In the genomic region with DNA sequence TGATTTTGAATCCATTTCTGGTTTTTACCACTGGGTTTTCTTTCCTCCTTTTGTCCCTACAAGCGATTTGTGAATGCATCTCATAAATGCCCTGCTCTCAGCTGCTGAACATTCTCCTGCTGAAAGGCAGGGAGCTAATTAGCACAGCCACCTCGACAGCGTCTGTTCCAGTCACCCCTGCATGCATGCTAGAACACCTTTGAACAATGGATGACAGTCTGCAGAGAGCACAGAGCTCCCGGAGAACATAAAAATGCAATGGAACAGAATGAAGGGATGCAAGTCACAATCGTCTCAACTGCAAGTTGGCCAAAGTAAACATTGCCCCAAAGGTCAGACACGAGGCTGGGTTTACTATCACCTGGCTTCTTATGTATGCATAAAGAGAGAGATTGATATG, we compare ENCODE assay signal across 15 cellular contexts.
"Had no signal": no experiment of that assay in that cellular context is flagged by ENCODE, and none has a peak within 500 bp of the region (broad histone marks: within the 10 kb centered on the region; RNA-seq: fewer than 3 reads in every experiment).

No MANE protein-coding gene starts in this region.

- H3K27ac ChIP-seq: ascending aorta, esophagus muscularis mucosa, pancreas had no signal

- H3K36me3 ChIP-seq: ascending aorta, esophagus muscularis mucosa, pancreas had no signal

- ATAC-seq: activated T-cell treated with anti-CD3 and anti-CD28 coated beads, Interleukin-2, amount 50 U/mL, for 72 hours; left lobe of liver; pancreas had no signal

- H3K27me3 ChIP-seq: ascending aorta, esophagus muscularis mucosa, pancreas had no signal

- H3K4me3 ChIP-seq: ascending aorta, esophagus muscularis mucosa, pancreas had no signal

- H3K36me3 Mint-ChIP-seq: activated CD4-positive, alpha-beta memory T cell treated with anti-CD3 and anti-CD28 coated beads for 36 hours; activated naive CD8-positive, alpha-beta T cell treated with anti-CD3 and anti-CD28 coated beads, Interleukin-2, amount 10 ng/mL, durations not matched to agents 7 days and 5 days; memory B cell had no signal

- H3K27ac Mint-ChIP-seq: activated CD4-positive, alpha-beta memory T cell treated with anti-CD3 and anti-CD28 coated beads for 36 hours; activated naive CD8-positive, alpha-beta T cell treated with anti-CD3 and anti-CD28 coated beads, Interleukin-2, amount 10 ng/mL, durations not matched to agents 7 days and 5 days; activated T-cell treated with anti-CD3 and anti-CD28 coated beads, Interleukin-2, amount 50 U/mL, for 72 hours; memory B cell; nephron had no signal

- DNase-seq: activated CD4-positive, alpha-beta memory T cell treated with anti-CD3 and anti-CD28 coated beads for 36 hours; activated gamma-delta T cell treated with Interleukin-2 at 50 U/mL for 16 hours; activated naive CD8-positive, alpha-beta T cell treated with anti-CD3 and anti-CD28 coated beads, Interleukin-2, amount 10 ng/mL, durations not matched to agents 7 days and 5 days; activated T-cell treated with anti-CD3 and anti-CD28 coated beads, Interleukin-2, amount 50 U/mL, for 72 hours; glutamatergic neuron; pancreas; stimulated activated CD4-positive, alpha-beta T cell treated with anti-CD3 and anti-CD28 coated beads, Interleukin-12 subunit alpha, Interleukin-12 subunit beta, amount 100 ng/mL, for 4 hours; stimulated activated naive CD4-positive, alpha-beta T cell treated with Interleukin-2 at 50 U/mL for 16 hours; T-helper 9 cell; trophoblast cell had no signal

- H3K4me3 Mint-ChIP-seq: activated CD4-positive, alpha-beta memory T cell treated with anti-CD3 and anti-CD28 coated beads for 36 hours; activated naive CD8-positive, alpha-beta T cell treated with anti-CD3 and anti-CD28 coated beads, Interleukin-2, amount 10 ng/mL, durations not matched to agents 7 days and 5 days; activated T-cell treated with anti-CD3 and anti-CD28 coated beads, Interleukin-2, amount 50 U/mL, for 72 hours; memory B cell; nephron had no signal

- H3K9me3 ChIP-seq: ascending aorta, esophagus muscularis mucosa, pancreas had no signal

- H3K27me3 Mint-ChIP-seq: activated naive CD8-positive, alpha-beta T cell treated with anti-CD3 and anti-CD28 coated beads, Interleukin-2, amount 10 ng/mL, durations not matched to agents 7 days and 5 days had no signal

- H3K4me1 Mint-ChIP-seq: activated naive CD8-positive, alpha-beta T cell treated with anti-CD3 and anti-CD28 coated beads, Interleukin-2, amount 10 ng/mL, durations not matched to agents 7 days and 5 days; memory B cell; nephron had no signal

- H3K9me3 Mint-ChIP-seq: activated CD4-positive, alpha-beta memory T cell treated with anti-CD3 and anti-CD28 coated beads for 36 hours; activated naive CD8-positive, alpha-beta T cell treated with anti-CD3 and anti-CD28 coated beads, Interleukin-2, amount 10 ng/mL, durations not matched to agents 7 days and 5 days; activated T-cell treated with anti-CD3 and anti-CD28 coated beads, Interleukin-2, amount 50 U/mL, for 72 hours; memory B cell; nephron had no signal
